7 cellular contexts compared by ENCODE assay signal in the genomic region with DNA sequence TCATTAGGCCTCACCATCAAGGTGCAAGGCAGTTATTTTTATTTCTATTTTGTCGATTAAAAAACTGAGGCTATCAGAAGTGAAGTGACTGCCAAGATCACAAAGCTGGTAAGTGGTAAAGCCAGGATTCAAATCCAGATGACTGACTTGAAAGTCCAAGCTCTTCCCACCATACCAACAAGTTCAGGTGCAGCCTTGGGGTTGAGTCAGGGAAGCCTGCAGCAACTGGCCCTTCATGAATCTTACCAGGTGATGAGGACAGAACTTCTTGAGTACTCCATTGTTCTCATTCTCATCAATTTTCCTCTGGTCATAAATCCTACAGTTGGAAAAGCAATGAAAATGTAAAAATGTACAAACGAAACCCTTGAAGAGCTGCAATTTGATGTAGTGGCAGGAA. TPM values are rescaled to one million over a fixed set of nuclear protein-coding genes. Genes with fewer than 3 reads are reported as not detected.
"Had no signal": no experiment of that assay in that cellular context is flagged by ENCODE, and none has a peak within 500 bp of the region (broad histone marks: within the 10 kb centered on the region; RNA-seq: fewer than 3 reads in every experiment).

No MANE protein-coding gene starts in this region.

- ATAC-seq: GM23338, HepG2 had no signal

- H3K27ac Mint-ChIP-seq: GM23338, H9, IgD-negative memory B cell had no signal

- H2AFZ ChIP-seq: GM23338 had no signal

- H3K4me2 ChIP-seq: GM23338 had no signal

- H3K4me3 ChIP-seq: GM23338 had no signal

- H3K9me3 Mint-ChIP-seq: GM23338, H9, IgD-negative memory B cell had no signal

- H3K4me3 Mint-ChIP-seq: GM23338, H9, IgD-negative memory B cell had no signal

- H3K27ac ChIP-seq: HL-60 had no signal

- DNase-seq: H9, HCEC 1CT had no signal

- H3K27me3 Mint-ChIP-seq: IgD-negative memory B cell had no signal

RNA-seq across cellular contexts. Expression of a gene that starts 35.0 kb away (rescaled TPM):
- total RNA-seq: HT1080 had no signal
- polyA plus RNA-seq: IgD-negative memory B cell had no signal
